ENCODE assay signal across 2 cellular contexts in the genomic region with DNA sequence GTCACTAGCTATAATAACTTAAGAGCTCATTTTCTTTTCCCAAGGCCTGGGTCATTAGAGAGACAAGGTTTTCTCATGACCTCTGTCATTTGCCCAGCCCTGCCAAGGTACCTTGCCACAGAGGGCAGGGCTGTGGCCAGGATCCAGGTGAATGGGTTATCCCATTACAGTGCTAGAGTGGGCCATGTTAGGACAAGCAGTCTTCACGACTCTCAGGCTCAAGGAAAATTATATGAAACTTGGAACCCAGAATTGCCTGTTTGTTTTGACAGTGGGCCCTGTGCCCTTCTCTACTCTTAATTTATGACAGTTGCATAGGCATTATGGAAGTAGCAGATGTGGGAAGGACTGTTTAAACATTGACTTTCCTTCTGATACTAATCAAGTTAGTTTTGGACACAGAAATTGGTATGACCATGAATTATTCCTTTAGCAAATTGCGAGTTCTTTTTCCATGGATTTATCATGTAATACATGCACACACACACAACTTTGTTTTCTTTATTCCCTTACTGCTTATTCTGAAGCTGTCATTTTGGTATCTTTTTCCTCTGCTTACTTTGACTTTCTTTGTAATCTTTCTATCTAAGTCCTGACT.
TF ChIP-seq lines count a peak whose summit lies in the region.

No MANE protein-coding gene starts in this region.

TF ChIP-seq in GM23338, 12 proteins besides CTCF, POLR2A, EP300 and RAD21:
- TF ChIP-seq NANOG (IDR thresholded peaks at IDR 0.05; ENCODE audit: borderline replicate concordance) (no peak), ZNF114 (CRISPR knock-in tag; IDR thresholded peaks at IDR 0.05) (no peak), JUNB (IDR thresholded peaks at IDR 0.05; ENCODE audit: unreplicated experiment) (no peak), EZH2phosphoT487 (IDR thresholded peaks at IDR 0.05; ENCODE audit: unreplicated experiment) (no peak)

TF ChIP-seq in endothelial cell of umbilical vein, 7 proteins besides CTCF, POLR2A, EP300 and RAD21:
- no peak for TF ChIP-seq JUN (IDR thresholded peaks at IDR 0.05; ENCODE audit: borderline replicate concordance, insufficient read depth, insufficient read length, low read depth)
- no peak for TF ChIP-seq FOS (IDR thresholded peaks at IDR 0.05; ENCODE audit: borderline replicate concordance, insufficient read depth, low read length)
- TF ChIP-seq GATA2 (IDR thresholded peaks at IDR 0.05; ENCODE audit: insufficient read depth, insufficient read length, low read depth, low read length) = no peak
- no peak for TF ChIP-seq POLR2AphosphoS5 (IDR thresholded peaks at IDR 0.05; ENCODE audit: insufficient read depth, low read depth, low read length)
- no peak for TF ChIP-seq MAX (IDR thresholded peaks at IDR 0.05; ENCODE audit: insufficient read depth, insufficient read length)
- no peak for TF ChIP-seq EZH2 (IDR thresholded peaks at IDR 0.05; ENCODE audit: borderline replicate concordance, low read depth, low read length, severe bottlenecking)
- no peak for TF ChIP-seq MYC (IDR thresholded peaks at IDR 0.05; ENCODE audit: low read depth, low read length)
